In the genomic region with DNA sequence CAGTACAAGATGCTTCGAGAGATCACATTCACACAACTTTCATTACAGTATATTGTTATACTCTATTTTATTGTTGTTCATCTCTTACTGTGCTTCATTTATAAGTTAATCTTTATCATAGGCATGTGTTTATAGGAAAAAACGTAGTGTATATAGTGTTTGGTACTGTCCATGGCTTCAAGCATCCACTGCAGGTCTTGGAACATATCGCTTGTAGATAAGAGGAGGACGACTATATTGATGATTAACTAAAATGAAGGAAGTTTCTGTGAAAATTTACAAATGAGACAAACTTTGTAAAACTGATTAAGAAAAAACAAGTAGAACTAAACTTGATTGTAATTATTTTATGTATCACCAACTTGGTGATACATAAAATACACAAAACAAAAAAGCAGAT, we compare ENCODE assay signal across 19 cellular contexts.
A peak's percentile ranks its signal among the peaks of the same experiment; 100 is the strongest.
DNase-seq lines count a peak whose midpoint lies in the region; ATAC-seq, FAIRE-seq and TF ChIP-seq lines count a peak whose summit lies in the region.
"Had no signal": no experiment of that assay in that cellular context is flagged by ENCODE, and none has a peak within 500 bp of the region (broad histone marks: within the 10 kb centered on the region; RNA-seq: fewer than 3 reads in every experiment).

No MANE protein-coding gene starts in this region.

- no peak for TF ChIP-seq RAD21 in K562 (CRISPR knock-in tag; conservative IDR thresholded peaks at IDR 0.05 in 1 of 2, IDR thresholded peaks at IDR 0.05 in 1 of 2)

- in situ Hi-C loops in K562 (cut with MboI), result no loop called here

- ATAC-seq in K562 (peak; percentile 67), pancreas (peak; percentile 42 to 51 (median 48))

- H3K4me2 ChIP-seq in K562 (ENCODE audit: insufficient read depth, low read length), result no peak overlapping the region

- H2AFZ ChIP-seq in K562 (ENCODE audit: low read depth, low read length), result no peak overlapping the region

- 37% methylated on average over 4 of the region's 4 CpGs for WGBS in K562 (ENCODE audit: insufficient coverage, low coverage, missing lambda C conversion rate)
- 34 to 38% methylated on average over 4 of the region's 4 CpGs for WGBS in pancreas, 2 donors

- intact Hi-C loops in K562 (cut with micrococcal nuclease), result no loop called here
- intact Hi-C loops in pancreas (cut with DNase I), result no loop called here

- POLR2A ChIA-PET in K562 (lab: Yijun Ruan, JAX), result interaction anchor here (1.3 kb wide), 1 partner anchor 12 kb away, joined by 4 read pairs; no protein-coding TSS in a partner anchor

- no peaks in the 10 kb centered on the region for H3K9me1 ChIP-seq in K562 (ENCODE audit: control insufficient read depth, insufficient read depth, low read length)

- H3K36me3 ChIP-seq in K562 (ENCODE audit: control insufficient read depth, insufficient read depth, low read length) (0 out of 3 replicates have a peak, but pooled peaks cover 2% of the 10 kb centered on the region), pancreas (peaks cover 0 to under 1% (median 0%) of the 10 kb centered on the region in 3 donors)

- no peak for TF ChIP-seq CTCF in K562 (IDR thresholded peaks at IDR 0.05 in 2 of 3, conservative IDR thresholded peaks at IDR 0.05 in 1 of 3; ENCODE audit: insufficient read depth in 2 of 3, low read depth in 1 of 3, low read length in 3 of 3)
- no peak for TF ChIP-seq CTCF in pancreas (IDR thresholded peaks at IDR 0.05)

- TF ChIP-seq EP300 in K562 (IDR thresholded peaks at IDR 0.05; ENCODE audit: low read length), result no peak

- H3K4me3 ChIP-seq in K562, result no peak overlapping the region
- no peak overlapping the region for H3K4me3 ChIP-seq in pancreas

- peaks cover 6% of the 10 kb centered on the region; the same call in 1 of the 2 replicates for H4K20me1 ChIP-seq in K562 (replicated peaks; ENCODE audit: control insufficient read depth, insufficient read depth, low read length)

- H3K9me3 ChIP-seq in K562 (replicated peaks; ENCODE audit: control insufficient read depth, insufficient read depth, low read depth, low read length), result 0 out of 2 replicates have a peak, but pooled peaks cover 2% of the 10 kb centered on the region
- H3K9me3 ChIP-seq in pancreas, result no peaks in the 10 kb centered on the region

- H3K27ac ChIP-seq in K562 (ENCODE audit: extremely low read depth, low read depth, low read length), result peak overlapping the region; percentile 64; the same call in 1 of the 3 replicates
- peak overlapping the region in 2 of 4 donors; percentile 27 to 34 for H3K27ac ChIP-seq in pancreas
- H3K27ac ChIP-seq: C4-2B, HL-60 had no signal

- no peak for TF ChIP-seq POLR2A in K562 (conservative IDR thresholded peaks at IDR 0.05)

- H3K79me2 ChIP-seq in K562 (ENCODE audit: control insufficient read depth, insufficient read depth, low read length), result peaks cover 91% of the 10 kb centered on the region

- H3K9ac ChIP-seq in K562 (ENCODE audit: insufficient read depth in 1 of 2, low read depth in 2 of 2, low read length in 2 of 2), result peak overlapping the region in 1 of 2 experiments; percentile 14; a peak in 1 of 4 replicates

- DNase-seq in K562 (ENCODE audit: extremely low read depth in 1 of 4, low spot score in 3 of 4) (no peak), pancreas (no peak), NCI-H2029 treated with DMSO at 0.1 percent for 48 hours (lab: John Stamatoyannopoulos, UW) (no peak), amniotic stem cell (lab: John Stamatoyannopoulos, UW) (no peak), superior temporal gyrus (ENCODE audit: extremely low spot score) (no peak), nucleus accumbens (lab: John Stamatoyannopoulos, UW) (no peak)
- DNase-seq: 8988T; ACHN; Caco-2; CD4-positive, alpha-beta T cell; DMS153; DMS79; GF-D8; H9 had no signal

- CTCF ChIA-PET in K562 (lab: Yijun Ruan, JAX; ENCODE audit: low intra/inter-chr PET ratio), result no interaction called here

- no peaks in the 10 kb centered on the region for H3K27me3 ChIP-seq in K562 (ENCODE audit: control insufficient read depth in 2 of 2, insufficient read depth in 2 of 2, low read length in 2 of 2)
- H3K27me3 ChIP-seq in pancreas, result no peaks in the 10 kb centered on the region

- no TSS peak for BruUV-seq in K562 (replicated peaks; lab: Mats Ljungman, UMichigan)

- peaks cover 3 to 18% of the 10 kb centered on the region in 2 experiments; a peak in 4 of 5 replicates for H3K4me1 ChIP-seq in K562 (replicated peaks in 1 of 2; ENCODE audit: control insufficient read depth in 2 of 2, insufficient read depth in 2 of 2, low read length in 2 of 2)
- peaks cover 5 to 31% (median 25%) of the 10 kb centered on the region in 3 donors for H3K4me1 ChIP-seq in pancreas

- FAIRE-seq in A204.1 (lab: Jason Lieb, UNC) (peak; percentile 39), G401.6 (lab: Jason Lieb, UNC) (peak; percentile 3), K562 (lab: Jason Lieb, UNC) (peak; percentile 35), pancreas (lab: Jason Lieb, UNC) (peak; percentile 70)
- FAIRE-seq: H1 had no signal

TF ChIP-seq in K562, 482 proteins besides CTCF, POLR2A, EP300 and RAD21:
- TF ChIP-seq, protein P1, sequence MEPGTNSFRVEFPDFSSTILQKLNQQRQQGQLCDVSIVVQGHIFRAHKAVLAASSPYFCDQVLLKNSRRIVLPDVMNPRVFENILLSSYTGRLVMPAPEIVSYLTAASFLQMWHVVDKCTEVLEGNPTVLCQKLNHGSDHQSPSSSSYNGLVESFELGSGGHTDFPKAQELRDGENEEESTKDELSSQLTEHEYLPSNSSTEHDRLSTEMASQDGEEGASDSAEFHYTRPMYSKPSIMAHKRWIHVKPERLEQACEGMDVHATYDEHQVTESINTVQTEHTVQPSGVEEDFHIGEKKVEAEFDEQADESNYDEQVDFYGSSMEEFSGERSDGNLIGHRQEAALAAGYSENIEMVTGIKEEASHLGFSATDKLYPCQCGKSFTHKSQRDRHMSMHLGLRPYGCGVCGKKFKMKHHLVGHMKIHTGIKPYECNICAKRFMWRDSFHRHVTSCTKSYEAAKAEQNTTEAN (CRISPR knock-in tag; IDR thresholded peaks at IDR 0.05), result no peak
- TF ChIP-seq ILF3 (IDR thresholded peaks at IDR 0.05; ENCODE audit: borderline replicate concordance) (0 out of 2 replicates have a peak, but pooled peaks have one; percentile 4), GATAD2B (IDR thresholded peaks at IDR 0.05; ENCODE audit: borderline replicate concordance) (0 out of 2 replicates have a peak, but pooled peaks have one; percentile 7), ELF1 (tag; IDR thresholded peaks at IDR 0.05) (0 out of 2 replicates have a peak, but pooled peaks have one; percentile 17)
